25 cellular contexts compared by ENCODE assay signal in genomic region chr2:232888839-232889529, GRCh38. TPM values are rescaled to one million over a fixed set of nuclear protein-coding genes. Genes with fewer than 3 reads are reported as not detected.
DNase-seq lines count a peak whose midpoint lies in the region; ATAC-seq and TF ChIP-seq lines count a peak whose summit lies in the region.
"Had no signal": no experiment of that assay in that cellular context is flagged by ENCODE, and none has a peak within 500 bp of the region (broad histone marks: within the 10 kb centered on the region; RNA-seq: fewer than 3 reads in every experiment).

No MANE protein-coding gene starts in this region.

- no peak for TF ChIP-seq POLR2A in testis (IDR thresholded peaks at IDR 0.05)

- ATAC-seq in activated naive CD8-positive, alpha-beta T cell treated with anti-CD3 and anti-CD28 coated beads, Interleukin-2, amount 10 ng/mL, durations not matched to agents 7 days and 5 days (ENCODE audit: low read depth) = no peak
- no peak for ATAC-seq in activated naive CD8-positive, alpha-beta T cell treated with anti-CD3 and anti-CD28 coated beads, Interleukin-2, amount 50 U/mL, for 24 hours
- ATAC-seq in left lobe of liver = no peak
- ATAC-seq: CD8-positive, alpha-beta T cell; gastrocnemius medialis; pancreas; T-helper 17 cell had no signal

- H3K4me1 ChIP-seq in testis = peaks cover 16% of the 10 kb centered on the region

- peak overlapping the region; percentile 43 for H3K27ac ChIP-seq in angular gyrus (ENCODE audit: low read depth, low read length)
- H3K27ac ChIP-seq in testis = no peak overlapping the region
- H3K27ac ChIP-seq: gastrocnemius medialis, pancreas, thoracic aorta had no signal

- WGBS in testis, 2 donors = 83 to 87% methylated on average over 14 of the region's 14 CpGs

- H3K4me3 ChIP-seq in testis = no peak overlapping the region
- H3K4me3 ChIP-seq: gastrocnemius medialis, pancreas, smooth muscle cell, thoracic aorta had no signal

- peaks cover 3% of the 10 kb centered on the region for H3K4me1 Mint-ChIP-seq in activated naive CD8-positive, alpha-beta T cell treated with anti-CD3 and anti-CD28 coated beads, Interleukin-2, amount 10 ng/mL, durations not matched to agents 7 days and 5 days
- H3K4me1 Mint-ChIP-seq in activated naive CD8-positive, alpha-beta T cell treated with anti-CD3 and anti-CD28 coated beads, Interleukin-2, amount 50 U/mL, for 24 hours = no peaks in the 10 kb centered on the region
- H3K4me1 Mint-ChIP-seq: B cell had no signal

- TF ChIP-seq CTCF in testis (IDR thresholded peaks at IDR 0.05) = no peak

- no peak overlapping the region for H3K4me3 Mint-ChIP-seq in activated naive CD8-positive, alpha-beta T cell treated with anti-CD3 and anti-CD28 coated beads, Interleukin-2, amount 10 ng/mL, durations not matched to agents 7 days and 5 days
- no peak overlapping the region for H3K4me3 Mint-ChIP-seq in activated naive CD8-positive, alpha-beta T cell treated with anti-CD3 and anti-CD28 coated beads, Interleukin-2, amount 50 U/mL, for 24 hours
- H3K4me3 Mint-ChIP-seq: B cell; CD8-positive, alpha-beta T cell; T-helper 17 cell had no signal

- no peaks in the 10 kb centered on the region for H3K36me3 Mint-ChIP-seq in activated naive CD8-positive, alpha-beta T cell treated with anti-CD3 and anti-CD28 coated beads, Interleukin-2, amount 10 ng/mL, durations not matched to agents 7 days and 5 days
- no peaks in the 10 kb centered on the region for H3K36me3 Mint-ChIP-seq in activated naive CD8-positive, alpha-beta T cell treated with anti-CD3 and anti-CD28 coated beads, Interleukin-2, amount 50 U/mL, for 24 hours (ENCODE audit: low read depth)
- H3K36me3 Mint-ChIP-seq: CD8-positive, alpha-beta T cell had no signal

- no peaks in the 10 kb centered on the region for H3K36me3 ChIP-seq in testis (ENCODE audit: low read depth, missing control alignments)
- H3K36me3 ChIP-seq: gastrocnemius medialis, pancreas, thoracic aorta had no signal

- no peak overlapping the region for H3K27ac Mint-ChIP-seq in activated naive CD8-positive, alpha-beta T cell treated with anti-CD3 and anti-CD28 coated beads, Interleukin-2, amount 10 ng/mL, durations not matched to agents 7 days and 5 days
- H3K27ac Mint-ChIP-seq in activated naive CD8-positive, alpha-beta T cell treated with anti-CD3 and anti-CD28 coated beads, Interleukin-2, amount 50 U/mL, for 24 hours = no peak overlapping the region
- H3K27ac Mint-ChIP-seq: B cell; CD8-positive, alpha-beta T cell; T-helper 17 cell had no signal

- intact Hi-C loops in testis (cut with DNase I; ENCODE audit: low total_unique reads) = no loop called here

- peaks cover 3% of the 10 kb centered on the region for H3K27me3 Mint-ChIP-seq in activated naive CD8-positive, alpha-beta T cell treated with anti-CD3 and anti-CD28 coated beads, Interleukin-2, amount 10 ng/mL, durations not matched to agents 7 days and 5 days
- peaks cover 20% of the 10 kb centered on the region for H3K27me3 Mint-ChIP-seq in activated naive CD8-positive, alpha-beta T cell treated with anti-CD3 and anti-CD28 coated beads, Interleukin-2, amount 50 U/mL, for 24 hours

- POLR2A ChIA-PET in activated naive CD8-positive, alpha-beta T cell treated with anti-CD3 and anti-CD28 coated beads, Interleukin-2, amount 10 ng/mL, durations not matched to agents 7 days and 5 days (lab: Charles Lee) = no interaction called here

- no peaks in the 10 kb centered on the region for H3K27me3 ChIP-seq in testis
- H3K27me3 ChIP-seq: gastrocnemius medialis, pancreas had no signal

- peak; percentile 20 for DNase-seq in activated naive CD8-positive, alpha-beta T cell treated with anti-CD3 and anti-CD28 coated beads, Interleukin-2, amount 10 ng/mL, durations not matched to agents 7 days and 5 days
- no peak for DNase-seq in activated naive CD8-positive, alpha-beta T cell treated with anti-CD3 and anti-CD28 coated beads, Interleukin-2, amount 50 U/mL, for 24 hours
- peak; percentile 38 for DNase-seq in left lobe of liver (ENCODE audit: low spot score)
- peak; percentile 9 for DNase-seq in testis
- DNase-seq in NCI-H748 treated with DMSO at 0.1 percent for 48 hours (lab: John Stamatoyannopoulos, UW) = no peak
- no peak for DNase-seq in NCI-H226
- DNase-seq: ACHN; activated CD4-positive, alpha-beta T cell treated with anti-CD3 and anti-CD28 coated beads, Interleukin-2, amount 50 U/mL, for 48 hours; activated CD8-positive, alpha-beta memory T cell treated with anti-CD3 and anti-CD28 coated beads, Interleukin-2, amount 50 U/mL, for 4 hours; CD8-positive, alpha-beta T cell; gastrocnemius medialis; mammary epithelial cell; NCI-H1092 treated with DMSO at 0.1 percent for 48 hours; NCI-H1694 treated with DMSO at 0.1 percent for 48 hours; NCI-H510A; NK-92 treated with Interleukin-12 subunit alpha and Interleukin-12 subunit beta, amount 100 ng/mL, for 24 hours; retina; stimulated activated CD4-positive, alpha-beta T cell treated with anti-CD3 and anti-CD28 coated beads, Interleukin-1b, Interleukin-23, amount 100 ng/mL, for 48 hours; stimulated activated naive CD4-positive, alpha-beta T cell treated with Interleukin-2 at 50 U/mL for 16 hours; T-helper 17 cell had no signal

- no peaks in the 10 kb centered on the region for H3K9me3 ChIP-seq in testis
- H3K9me3 ChIP-seq: gastrocnemius medialis, pancreas, thoracic aorta had no signal

- H3K9me3 Mint-ChIP-seq in activated naive CD8-positive, alpha-beta T cell treated with anti-CD3 and anti-CD28 coated beads, Interleukin-2, amount 10 ng/mL, durations not matched to agents 7 days and 5 days = no peaks in the 10 kb centered on the region
- H3K9me3 Mint-ChIP-seq in activated naive CD8-positive, alpha-beta T cell treated with anti-CD3 and anti-CD28 coated beads, Interleukin-2, amount 50 U/mL, for 24 hours = no peaks in the 10 kb centered on the region
- H3K9me3 Mint-ChIP-seq: CD8-positive, alpha-beta T cell had no signal

RNA-seq across cellular contexts. Expression of gene SNORC, which starts 18.9 kb away (rescaled TPM):
- total RNA-seq in activated naive CD8-positive, alpha-beta T cell treated with anti-CD3 and anti-CD28 coated beads, Interleukin-2, amount 10 ng/mL, durations not matched to agents 7 days and 5 days = 1 to 10 TPM; 1.5 to 2.1 TPM
- total RNA-seq in left lobe of liver (15.5 TPM), testis (10 to 100 TPM; 14.5 to 15.9 TPM)
- polyA plus RNA-seq in testis (ENCODE audit: insufficient read depth, low read depth, low replicate concordance) = 7.3 TPM

Comparison
In these comparisons a context has a peak if more than half of its experiments do, and no peak if none do; other contexts are left out.
1. DNase-seq: peak in activated naive CD8-positive, alpha-beta T cell treated with anti-CD3 and anti-CD28 coated beads, Interleukin-2, amount 10 ng/mL, durations not matched to agents 7 days and 5 days (single experiment), left lobe of liver (single experiment) and testis (single experiment); none in activated naive CD8-positive, alpha-beta T cell treated with anti-CD3 and anti-CD28 coated beads, Interleukin-2, amount 50 U/mL, for 24 hours (single experiment), NCI-H748 treated with DMSO at 0.1 percent for 48 hours (single experiment) and NCI-H226 (single experiment).